9 cellular contexts compared by ENCODE assay signal in genomic region chr22:24264329-24264886, GRCh38. TPM values are rescaled to one million over a fixed set of nuclear protein-coding genes. Genes with fewer than 3 reads are reported as not detected.
A peak's percentile ranks its signal among the peaks of the same experiment; 100 is the strongest.
DNase-seq lines count a peak whose midpoint lies in the region; ATAC-seq, FAIRE-seq and TF ChIP-seq lines count a peak whose summit lies in the region.
"Not testable (repeated sequence)": the region's sequence is repeated elsewhere in the genome, so short reads cannot be mapped to it uniquely, and the experiment has no call there.
"Had no signal": no experiment of that assay in that cellular context is flagged by ENCODE, and none has a peak within 500 bp of the region (broad histone marks: within the 10 kb centered on the region; RNA-seq: fewer than 3 reads in every experiment).

No MANE protein-coding gene starts in this region.

- peak overlapping the region; percentile 78 for H3K27ac Mint-ChIP-seq in activated CD4-positive, alpha-beta T cell treated with anti-CD3 and anti-CD28 coated beads, Interleukin-2, amount 10 ng/mL, durations not matched to agents 24 days and 14 days

- not testable (repeated sequence) for TF ChIP-seq EP300 in K562 (IDR thresholded peaks at IDR 0.05; ENCODE audit: low read length)

- H3K36me3 Mint-ChIP-seq in activated CD4-positive, alpha-beta T cell treated with anti-CD3 and anti-CD28 coated beads, Interleukin-2, amount 10 ng/mL, durations not matched to agents 24 days and 14 days (ENCODE audit: low read depth): not testable (repeated sequence)

- not testable (repeated sequence) for H3K79me2 ChIP-seq in Karpas-422 (ENCODE audit: low read length); K562 (ENCODE audit: control insufficient read depth, insufficient read depth, low read length)

- not testable (repeated sequence) for H3K9me1 ChIP-seq in K562 (ENCODE audit: control insufficient read depth, insufficient read depth, low read length)

- not testable (repeated sequence) for TF ChIP-seq CTCF in K562 (IDR thresholded peaks at IDR 0.05 in 2 of 3, conservative IDR thresholded peaks at IDR 0.05 in 1 of 3; ENCODE audit: insufficient read depth in 2 of 3, low read depth in 1 of 3, low read length in 3 of 3)

- ATAC-seq in K562: not testable (repeated sequence)

- H3K4me1 Mint-ChIP-seq in activated CD4-positive, alpha-beta T cell treated with anti-CD3 and anti-CD28 coated beads, Interleukin-2, amount 10 ng/mL, durations not matched to agents 24 days and 14 days: not testable (repeated sequence)

- intact Hi-C loops in activated CD4-positive, alpha-beta T cell treated with anti-CD3 and anti-CD28 coated beads, Interleukin-2, amount 10 ng/mL, durations not matched to agents 24 days and 14 days (cut with micrococcal nuclease); K562 (cut with micrococcal nuclease): not testable (repeated sequence)

- not testable (repeated sequence) for H3K36me3 ChIP-seq in Karpas-422 (ENCODE audit: insufficient read depth, low read length); K562 (ENCODE audit: control insufficient read depth, insufficient read depth, low read length); neuron (ENCODE audit: insufficient read depth, low read length)

- peak overlapping the region; percentile 17 for H3K4me3 Mint-ChIP-seq in activated CD4-positive, alpha-beta T cell treated with anti-CD3 and anti-CD28 coated beads, Interleukin-2, amount 10 ng/mL, durations not matched to agents 24 days and 14 days

- FAIRE-seq in K562 (lab: Jason Lieb, UNC): not testable (repeated sequence)

- peak overlapping the region; percentile 40 for H3K4me2 ChIP-seq in Karpas-422 (ENCODE audit: low read depth, low read length, poor library complexity, severe bottlenecking)
- H3K4me2 ChIP-seq in K562 (ENCODE audit: insufficient read depth, low read length): not testable (repeated sequence)

- CTCF ChIA-PET in K562 (lab: Yijun Ruan, JAX; ENCODE audit: low intra/inter-chr PET ratio): not testable (repeated sequence)

- H2AFZ ChIP-seq in Karpas-422 (ENCODE audit: low read length); neuron (ENCODE audit: low read depth, low read length): not testable (repeated sequence)
- H2AFZ ChIP-seq in K562 (ENCODE audit: low read depth, low read length): peak overlapping the region; percentile 68

- not testable (repeated sequence) for H3K27ac ChIP-seq in Karpas-422 (ENCODE audit: low read length); K562 (ENCODE audit: extremely low read depth, low read depth, low read length)

- H3K9ac ChIP-seq in Karpas-422 (ENCODE audit: low read length); K562 (ENCODE audit: insufficient read depth in 1 of 2, low read depth in 2 of 2, low read length in 2 of 2): not testable (repeated sequence)

- not testable (repeated sequence) for H3K4me3 ChIP-seq in Karpas-422 (ENCODE audit: low read length); K562
- H3K4me3 ChIP-seq in neuron (ENCODE audit: low read length): peak overlapping the region; percentile 25

- TF ChIP-seq RAD21 in K562 (CRISPR knock-in tag; conservative IDR thresholded peaks at IDR 0.05 in 1 of 2, IDR thresholded peaks at IDR 0.05 in 1 of 2): not testable (repeated sequence)

- TF ChIP-seq POLR2A in K562 (conservative IDR thresholded peaks at IDR 0.05): not testable (repeated sequence)

- peak; percentile 74 for DNase-seq in EH (ENCODE audit: low read depth)
- not testable (repeated sequence) for DNase-seq in Karpas-422; activated CD4-positive, alpha-beta T cell treated with anti-CD3 and anti-CD28 coated beads, Interleukin-2, amount 10 ng/mL, durations not matched to agents 24 days and 14 days; K562 (ENCODE audit: extremely low read depth in 1 of 4, low spot score in 3 of 4)
- peak; percentile 34 for DNase-seq in fibroblast of gingiva (ENCODE audit: low read depth)
- peak; percentile 58 for DNase-seq in left kidney (ENCODE audit: low read depth, low spot score)
- DNase-seq in stromal cell of bone marrow (ENCODE audit: low read depth): peak; percentile 59

- 39% methylated on average over 2 of the region's 9 CpGs for whole genome bisulfite sequencing in K562 (ENCODE audit: insufficient coverage, low coverage, missing lambda C conversion rate)

- H3K9me3 Mint-ChIP-seq in activated CD4-positive, alpha-beta T cell treated with anti-CD3 and anti-CD28 coated beads, Interleukin-2, amount 10 ng/mL, durations not matched to agents 24 days and 14 days: not testable (repeated sequence)

- H4K20me1 ChIP-seq in Karpas-422 (ENCODE audit: insufficient read depth, low read depth, low read length); K562 (replicated peaks; ENCODE audit: control insufficient read depth, insufficient read depth, low read length): not testable (repeated sequence)

- H3K4me1 ChIP-seq in Karpas-422 (ENCODE audit: low read length): peaks cover 21% of the 10 kb centered on the region
- H3K4me1 ChIP-seq in K562 (replicated peaks in 1 of 2; ENCODE audit: control insufficient read depth in 2 of 2, insufficient read depth in 2 of 2, low read length in 2 of 2): not testable (repeated sequence)
- peaks cover 16% of the 10 kb centered on the region for H3K4me1 ChIP-seq in neuron (ENCODE audit: insufficient read depth, low read length)

- not testable (repeated sequence) for H3K9me3 ChIP-seq in Karpas-422 (ENCODE audit: low read length); K562 (replicated peaks; ENCODE audit: control insufficient read depth, insufficient read depth, low read depth, low read length); neuron (ENCODE audit: low read length)

- POLR2A ChIA-PET in K562 (lab: Yijun Ruan, JAX): not testable (repeated sequence)

- BruUV-seq in K562 (replicated peaks; lab: Mats Ljungman, UMichigan): not testable (repeated sequence)

- H3K27me3 ChIP-seq in Karpas-422 (ENCODE audit: low read length); K562 (ENCODE audit: control insufficient read depth in 2 of 2, insufficient read depth in 2 of 2, low read length in 2 of 2); neuron (ENCODE audit: insufficient read depth, low read length): not testable (repeated sequence)

- H3K9me2 ChIP-seq in Karpas-422 (replicated peaks; ENCODE audit: insufficient read depth, low read length): not testable (repeated sequence)

- not testable (repeated sequence) for H3K27me3 Mint-ChIP-seq in activated CD4-positive, alpha-beta T cell treated with anti-CD3 and anti-CD28 coated beads, Interleukin-2, amount 10 ng/mL, durations not matched to agents 24 days and 14 days

- in situ Hi-C loops in K562 (cut with MboI): loop anchor here (25.0 kb wide), 1 partner anchor 1327 kb away; no protein-coding TSS in a partner anchor

TF ChIP-seq in K562, 482 proteins besides CTCF, POLR2A, EP300 and RAD21 (continues in another document):
- TF ChIP-seq RAD51 (IDR thresholded peaks at IDR 0.05; ENCODE audit: borderline replicate concordance, low read depth): peak; percentile 74
- not testable (repeated sequence) for TF ChIP-seq NR2C2 (CRISPR knock-in tag; IDR thresholded peaks at IDR 0.05)
- TF ChIP-seq NR2C2 (tag; IDR thresholded peaks at IDR 0.05): peak; percentile 53

RNA-seq across cellular contexts. Expression of gene SPECC1L, which starts 6.2 kb away (rescaled TPM):
- total RNA-seq in Karpas-422 (2014; rRNA removed; shearing (Covaris generic); ENCODE audit: low replicate concordance): 33.7 and 35.1 TPM in 2 replicates
- 37.2 and 41.9 TPM in 2 replicates for total RNA-seq in activated CD4-positive, alpha-beta T cell treated with anti-CD3 and anti-CD28 coated beads, Interleukin-2, amount 10 ng/mL, durations not matched to agents 24 days and 14 days
- 26.8 and 55.2 TPM in 2 replicates for total RNA-seq in K562 (2011; cell fraction: chromatin; rRNA removed; ENCODE audit: low replicate concordance)
- total RNA-seq in K562 (2011; cell fraction: nucleolus; rRNA removed): 14.2 and 18.8 TPM in 2 replicates
- total RNA-seq in K562 (2011; cell fraction: nucleoplasm; rRNA removed): 20.5 and 27.3 TPM in 2 replicates
- total RNA-seq in K562 (2014; rRNA removed) (11.5 and 15.4 TPM in 2 replicates), K562 (2014; rRNA removed; fragmentation: Illumina TruSeq; extraction: Trizol) (17.6 and 19.4 TPM in 2 replicates), K562 (2015; rRNA removed; fragmentation: Illumina TruSeq; extraction: Trizol) (19.2 and 20.3 TPM in 2 replicates), K562 (2021) (26.0 and 27.9 TPM in 2 replicates)
- polyA plus RNA-seq in K562 (2011; rRNA removed) (13.0 and 15.8 TPM in 2 replicates), K562 (2014; fragmentation: Illumina TruSeq; extraction: Trizol) (11.7 and 14.5 TPM in 2 replicates), K562 (2014; fragmentation: Nextera tagmentation; extraction: Ambion mirVana) (1 to 10 TPM; 1.4 to 2.6 TPM), K562 (2014; rRNA removed) (9.1 and 9.8 TPM in 2 replicates)
- 9.1 and 9.5 TPM in 2 replicates for polyA plus RNA-seq in K562 (2011; cell fraction: cytosol; rRNA removed)
- polyA plus RNA-seq in K562 (2011; cell fraction: nucleus; rRNA removed): 15.3 and 16.7 TPM in 2 replicates
- polyA plus RNA-seq in K562 (2012): 11.1 and 12.7 TPM in 2 replicates
- 35.3 and 44.3 TPM in 2 replicates for polyA minus RNA-seq in K562 (2011; rRNA and poly(A)+ RNA removed)
- polyA minus RNA-seq in K562 (2011; cell fraction: cytosol; rRNA and poly(A)+ RNA removed): 14.5 and 16.0 TPM in 2 replicates
- 11.0 and 24.5 TPM in 2 replicates for polyA minus RNA-seq in K562 (2011; cell fraction: nucleus; rRNA and poly(A)+ RNA removed)

RNA-seq across cellular contexts. Expression of gene GGT5, which starts 19.5 kb away (rescaled TPM):
- total RNA-seq in Karpas-422 (2014; rRNA removed; shearing (Covaris generic); ENCODE audit: low replicate concordance): not detected in 2 replicates
- 0.07 TPM in 1 of 2 replicates, not detected in the other for total RNA-seq in activated CD4-positive, alpha-beta T cell treated with anti-CD3 and anti-CD28 coated beads, Interleukin-2, amount 10 ng/mL, durations not matched to agents 24 days and 14 days
- 0.84 and 2.9 TPM in 2 replicates for total RNA-seq in K562 (2011; cell fraction: chromatin; rRNA removed; ENCODE audit: low replicate concordance)
- total RNA-seq in K562 (2011; cell fraction: nucleolus; rRNA removed): 0.26 and 1.3 TPM in 2 replicates
- total RNA-seq in K562 (2011; cell fraction: nucleoplasm; rRNA removed): 0.44 and 0.84 TPM in 2 replicates
- total RNA-seq in K562 (2014; rRNA removed) (0.16 TPM in 1 of 2 replicates, not detected in the other), K562 (2014; rRNA removed; fragmentation: Illumina TruSeq; extraction: Trizol) (not detected in 2 replicates), K562 (2015; rRNA removed; fragmentation: Illumina TruSeq; extraction: Trizol) (0.19 and 0.69 TPM in 2 replicates), K562 (2021) (0.18 and 0.81 TPM in 2 replicates)
- polyA plus RNA-seq in K562 (2011; rRNA removed) (0.07 and 0.26 TPM in 2 replicates), K562 (2014; fragmentation: Illumina TruSeq; extraction: Trizol) (0.46 and 0.58 TPM in 2 replicates), K562 (2014; fragmentation: Nextera tagmentation; extraction: Ambion mirVana) (not detected), K562 (2014; rRNA removed) (0.17 and 0.46 TPM in 2 replicates)
- polyA plus RNA-seq in K562 (2011; cell fraction: cytosol; rRNA removed): 0.40 and 3.1 TPM in 2 replicates
- polyA plus RNA-seq in K562 (2011; cell fraction: nucleus; rRNA removed): 3.7 and 14.6 TPM in 2 replicates
- 1.4 and 2.3 TPM in 2 replicates for polyA plus RNA-seq in K562 (2012)
- 0.42 TPM in 1 of 2 replicates, not detected in the other for polyA minus RNA-seq in K562 (2011; rRNA and poly(A)+ RNA removed)
- polyA minus RNA-seq in K562 (2011; cell fraction: cytosol; rRNA and poly(A)+ RNA removed): not detected in 2 replicates
- 0.54 and 0.67 TPM in 2 replicates for polyA minus RNA-seq in K562 (2011; cell fraction: nucleus; rRNA and poly(A)+ RNA removed)
- total RNA-seq: activated naive CD4-positive, alpha-beta T cell treated with anti-CD3 and anti-CD28 coated beads for 36 hours had no signal
